Comparison of ENCODE assay signal across 1 cellular context in genomic region chr16:57782607-57783055, GRCh38.
TF ChIP-seq lines count a peak whose summit lies in the region.
"Not testable (repeated sequence)": the region's sequence is repeated elsewhere in the genome, so short reads cannot be mapped to it uniquely, and the experiment has no call there.

No MANE protein-coding gene starts in this region.

TF ChIP-seq in HepG2, 621 proteins besides CTCF, POLR2A, EP300 and RAD21 (continued from another document and continues in another):
- TF ChIP-seq ELF1 (CRISPR knock-in tag; IDR thresholded peaks at IDR 0.05) = peak; percentile 51; the same call in 1 of the 2 replicates
- peak; percentile 88; the same call in 1 of the 2 replicates for TF ChIP-seq HDAC2 (CRISPR knock-in tag; IDR thresholded peaks at IDR 0.05)
- peak; percentile 59; the same call in 1 of the 2 replicates for TF ChIP-seq ZNF788 (CRISPR knock-in tag; IDR thresholded peaks at IDR 0.05; ENCODE audit: borderline replicate concordance)
- peak; percentile 66; the same call in 1 of the 2 replicates for TF ChIP-seq ZSCAN5A (CRISPR knock-in tag; IDR thresholded peaks at IDR 0.05; ENCODE audit: borderline replicate concordance)
- TF ChIP-seq NR0B2 (CRISPR knock-in tag; IDR thresholded peaks at IDR 0.05) = 0 out of 2 replicates have a peak, but pooled peaks have one; percentile 16
- TF ChIP-seq HMGXB3 (CRISPR knock-in tag; IDR thresholded peaks at IDR 0.05; ENCODE audit: borderline replicate concordance) = peak; percentile 73; the same call in 1 of the 2 replicates
- peak; percentile 73; the same call in 1 of the 2 replicates for TF ChIP-seq NR2F2 (IDR thresholded peaks at IDR 0.05; ENCODE audit: borderline replicate concordance, low read depth)
- TF ChIP-seq ZBED4 (CRISPR knock-in tag; IDR thresholded peaks at IDR 0.05; ENCODE audit: borderline replicate concordance) = peak; percentile 76; the same call in 1 of the 2 replicates
- peak; percentile 59; the same call in 1 of the 2 replicates for TF ChIP-seq HNF4G (IDR thresholded peaks at IDR 0.05; ENCODE audit: borderline replicate concordance, low read depth, low read length)
- not testable (repeated sequence) for TF ChIP-seq HNF4G (CRISPR knock-in tag; IDR thresholded peaks at IDR 0.05; ENCODE audit: borderline replicate concordance, low read depth)
- TF ChIP-seq ZNF331 (CRISPR knock-in tag; IDR thresholded peaks at IDR 0.05) = peak; percentile 81
- peak; percentile 89 for TF ChIP-seq ISL2 (CRISPR knock-in tag; IDR thresholded peaks at IDR 0.05)
- TF ChIP-seq HNF4A (CRISPR knock-in tag; IDR thresholded peaks at IDR 0.05) = peak; percentile 88
- peak; percentile 84 for TF ChIP-seq ZNF770 (CRISPR knock-in tag; IDR thresholded peaks at IDR 0.05)
- peak; percentile 49; the same call in 1 of the 2 replicates for TF ChIP-seq SPEN (CRISPR knock-in tag; IDR thresholded peaks at IDR 0.05; ENCODE audit: low read depth)
- peak; percentile 80 for TF ChIP-seq KDM6A (CRISPR knock-in tag; IDR thresholded peaks at IDR 0.05; ENCODE audit: low read depth)
- peak; percentile 23; the same call in 1 of the 2 replicates for TF ChIP-seq POGK (CRISPR knock-in tag; conservative IDR thresholded peaks at IDR 0.05)
- TF ChIP-seq GATAD2A (CRISPR knock-in tag; IDR thresholded peaks at IDR 0.05) = peak; percentile 99
- TF ChIP-seq PATZ1 (CRISPR knock-in tag; IDR thresholded peaks at IDR 0.05) = peak; percentile 59
- TF ChIP-seq PITX1 (CRISPR knock-in tag; IDR thresholded peaks at IDR 0.05) = peak; percentile 86
- TF ChIP-seq ZNF121 (CRISPR knock-in tag; IDR thresholded peaks at IDR 0.05) = 0 out of 2 replicates have a peak, but pooled peaks have one; percentile 31
- peak; percentile 92 for TF ChIP-seq FOXP4 (CRISPR knock-in tag; IDR thresholded peaks at IDR 0.05)
- TF ChIP-seq KLF11 (CRISPR knock-in tag; IDR thresholded peaks at IDR 0.05) = 0 out of 2 replicates have a peak, but pooled peaks have one; percentile 18
- peak in 1 of 2 experiments; percentile 93; a peak in 2 of 4 replicates for TF ChIP-seq KLF16 (CRISPR knock-in tag; IDR thresholded peaks at IDR 0.05)
- peak; percentile 79; the same call in 1 of the 2 replicates for TF ChIP-seq TARDBP (CRISPR knock-in tag; IDR thresholded peaks at IDR 0.05)
- TF ChIP-seq PAXIP1 (CRISPR knock-in tag; conservative IDR thresholded peaks at IDR 0.05) = peak; percentile 94
- TF ChIP-seq YEATS2 (CRISPR knock-in tag; IDR thresholded peaks at IDR 0.05; ENCODE audit: borderline replicate concordance) = 0 out of 2 replicates have a peak, but pooled peaks have one; percentile 42
- TF ChIP-seq YEATS4 (CRISPR knock-in tag; IDR thresholded peaks at IDR 0.05; ENCODE audit: borderline replicate concordance) = peak; percentile 68; the same call in 1 of the 2 replicates
- peak; percentile 77 for TF ChIP-seq THAP11 (CRISPR knock-in tag; IDR thresholded peaks at IDR 0.05)
- peak; percentile 74; the same call in 1 of the 2 replicates for TF ChIP-seq BORCS8-MEF2B (CRISPR knock-in tag; IDR thresholded peaks at IDR 0.05)
- TF ChIP-seq ZFX (CRISPR knock-in tag; IDR thresholded peaks at IDR 0.05; ENCODE audit: low read depth) = peak; percentile 17; the same call in 1 of the 2 replicates
- TF ChIP-seq ZNF292 (CRISPR knock-in tag; IDR thresholded peaks at IDR 0.05; ENCODE audit: borderline replicate concordance, low read depth) = peak; percentile 58
- TF ChIP-seq ZNF615 (CRISPR knock-in tag; IDR thresholded peaks at IDR 0.05; ENCODE audit: borderline replicate concordance) = peak; percentile 89; the same call in 1 of the 2 replicates
